In the genomic region with DNA sequence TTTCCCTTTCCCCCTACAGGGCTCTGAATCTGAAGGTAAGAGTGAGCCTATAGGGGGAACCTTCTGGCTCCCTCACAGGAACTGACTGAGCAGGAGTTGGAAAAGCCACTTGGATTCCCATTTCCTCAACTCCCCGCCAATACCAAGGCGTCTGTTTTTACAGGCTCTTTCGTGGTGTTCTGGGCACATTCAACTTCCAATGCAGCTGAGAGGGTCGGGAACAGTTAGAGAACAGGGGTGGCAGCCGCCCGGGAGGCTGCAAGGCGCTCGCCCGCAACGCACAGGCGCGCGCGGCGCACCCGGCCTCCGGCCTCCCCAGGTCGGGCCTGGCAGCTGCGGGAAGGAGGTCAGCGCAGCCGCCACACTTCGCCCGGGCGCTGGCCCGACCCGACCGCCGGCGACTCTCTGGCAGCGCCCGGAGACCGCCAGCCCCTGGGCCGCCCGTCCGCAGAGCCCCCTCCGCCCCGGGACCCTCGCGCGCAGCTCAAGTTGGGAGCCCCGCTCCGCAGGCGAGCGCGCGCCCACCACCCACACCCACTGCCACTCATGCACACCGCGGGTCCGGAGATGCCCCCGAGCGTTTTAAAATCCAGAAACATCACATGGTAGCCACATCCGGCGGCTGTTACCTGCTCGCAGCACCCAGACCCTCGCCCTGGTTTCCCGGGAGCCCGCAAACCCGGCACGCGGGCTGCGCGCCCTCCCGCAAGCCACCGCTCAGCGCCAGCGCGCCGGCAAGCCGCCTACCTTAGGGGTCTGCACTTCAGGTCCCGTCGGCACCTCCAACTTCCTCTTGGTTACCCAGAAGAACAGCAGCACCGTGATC, we compare ENCODE assay signal across 8 cellular contexts. TPM values are rescaled to one million over a fixed set of nuclear protein-coding genes. Genes with fewer than 3 reads are reported as not detected.
DNase-seq lines count a peak whose midpoint lies in the region; ATAC-seq and TF ChIP-seq lines count a peak whose summit lies in the region.

No MANE protein-coding gene starts in this region.

- H3K4me3 Mint-ChIP-seq in activated CD4-positive, alpha-beta T cell treated with anti-CD3 and anti-CD28 coated beads, Interleukin-2, amount 10 ng/mL, durations not matched to agents 24 days and 14 days = peak overlapping the region; percentile 74
- peak overlapping the region; percentile 82 for H3K4me3 Mint-ChIP-seq in neural progenitor cell

- peaks cover 66% of the 10 kb centered on the region for H3K27me3 Mint-ChIP-seq in activated CD4-positive, alpha-beta T cell treated with anti-CD3 and anti-CD28 coated beads, Interleukin-2, amount 10 ng/mL, durations not matched to agents 24 days and 14 days
- H3K27me3 Mint-ChIP-seq in neural progenitor cell (ENCODE audit: insufficient read depth, low read depth) = peaks cover 41% of the 10 kb centered on the region

- no peaks in the 10 kb centered on the region for H3K36me3 Mint-ChIP-seq in activated CD4-positive, alpha-beta T cell treated with anti-CD3 and anti-CD28 coated beads, Interleukin-2, amount 10 ng/mL, durations not matched to agents 24 days and 14 days (ENCODE audit: low read depth)
- H3K36me3 Mint-ChIP-seq in neural progenitor cell = no peaks in the 10 kb centered on the region

- H3K4me1 Mint-ChIP-seq in activated CD4-positive, alpha-beta T cell treated with anti-CD3 and anti-CD28 coated beads, Interleukin-2, amount 10 ng/mL, durations not matched to agents 24 days and 14 days = peaks cover 7% of the 10 kb centered on the region
- H3K4me1 Mint-ChIP-seq in neural progenitor cell = peaks cover 6% of the 10 kb centered on the region

- TF ChIP-seq CTCF in Panc1 (IDR thresholded peaks at IDR 0.05) (no peak), neural progenitor cell (IDR thresholded peaks at IDR 0.05) (no peak)

- peak overlapping the region; percentile 30 for H2AFZ ChIP-seq in neural progenitor cell (replicated peaks)

- H3K4me3 ChIP-seq in Panc1 (ENCODE audit: low read depth in 2 of 2, low read length in 2 of 2) (peak overlapping the region; percentile 36 to 47), neural progenitor cell (peak overlapping the region; percentile 48)

- H3K79me2 ChIP-seq in neural progenitor cell (ENCODE audit: low read depth) = no peaks in the 10 kb centered on the region

- POLR2A ChIA-PET in Panc1 (lab: Charles Lee) = no interaction called here

- no peak overlapping the region for H3K27ac ChIP-seq in Panc1 (ENCODE audit: low read length)
- no peak overlapping the region for H3K27ac ChIP-seq in neural progenitor cell

- H3K27me3 ChIP-seq in Panc1 (ENCODE audit: control insufficient read depth, insufficient read depth, low read length) = peaks cover 42% of the 10 kb centered on the region
- peaks cover 73% of the 10 kb centered on the region for H3K27me3 ChIP-seq in neural progenitor cell

- H3K9me3 Mint-ChIP-seq in activated CD4-positive, alpha-beta T cell treated with anti-CD3 and anti-CD28 coated beads, Interleukin-2, amount 10 ng/mL, durations not matched to agents 24 days and 14 days = no peaks in the 10 kb centered on the region
- no peaks in the 10 kb centered on the region for H3K9me3 Mint-ChIP-seq in neural progenitor cell

- peaks cover 12% of the 10 kb centered on the region for H3F3A ChIP-seq in neural progenitor cell (ENCODE audit: low read depth)

- peaks cover 3% of the 10 kb centered on the region for H4K20me1 ChIP-seq in neural progenitor cell (ENCODE audit: low read depth)

- in situ Hi-C loops in Panc1 (cut with HindIII; ENCODE audit: low pct_unique_long_range_greater_than_20kb, low sequenced_read_pairs) = no loop called here

- H3K4me1 ChIP-seq in Panc1 (ENCODE audit: control insufficient read depth, insufficient read depth, low read length) = no peaks in the 10 kb centered on the region; the same call in 1 of the 2 replicates
- H3K4me1 ChIP-seq in neural progenitor cell = peaks cover 12% of the 10 kb centered on the region

- H3K9me3 ChIP-seq in Panc1 (ENCODE audit: control insufficient read depth, insufficient read depth, low read depth, low read length) (no peaks in the 10 kb centered on the region), neural progenitor cell (ENCODE audit: low read depth) (no peaks in the 10 kb centered on the region)

- H3K4me2 ChIP-seq in neural progenitor cell = peak overlapping the region; percentile 64

- H3K9ac ChIP-seq in neural progenitor cell = no peak overlapping the region

- peak; percentile 67 for ATAC-seq in Panc1
- peak; percentile 12 for ATAC-seq in esophagus mucosa
- ATAC-seq in GM18498 (IDR thresholded peaks at IDR 0.05; ENCODE audit: unreplicated experiment) = no peak

- H3K36me3 ChIP-seq in Panc1 (ENCODE audit: control insufficient read depth, insufficient read depth, low read length) (no peaks in the 10 kb centered on the region), neural progenitor cell (no peaks in the 10 kb centered on the region)

- CTCF ChIA-PET in Panc1 (lab: Charles Lee) = interaction anchor here (1.5 kb wide), 1 partner anchor 426 kb away, joined by 3 read pairs; no protein-coding TSS in a partner anchor

- intact Hi-C loops in activated CD4-positive, alpha-beta T cell treated with anti-CD3 and anti-CD28 coated beads, Interleukin-2, amount 10 ng/mL, durations not matched to agents 24 days and 14 days (cut with micrococcal nuclease) = no loop called here
- intact Hi-C loops in Panc1 (cut with micrococcal nuclease; ENCODE audit: unreplicated experiment) = no loop called here

- no peak for DNase-seq in activated CD4-positive, alpha-beta T cell treated with anti-CD3 and anti-CD28 coated beads, Interleukin-2, amount 10 ng/mL, durations not matched to agents 24 days and 14 days
- no peak for DNase-seq in activated CD4-positive, alpha-beta T cell treated with anti-CD3 and anti-CD28 coated beads for 1 hour
- DNase-seq in Panc1 (ENCODE audit: low read depth, low spot score) (no peak), neural progenitor cell (ENCODE audit: low spot score) (peak; percentile 60), cerebellar nuclear complex (lab: John Stamatoyannopoulos, UW) (no peak)
- DNase-seq in effector CD4-positive, alpha-beta T cell = no peak

- BruUV-seq in Panc1 (replicated peaks; lab: Mats Ljungman, UMichigan) = no TSS peak

- H3K27ac Mint-ChIP-seq in activated CD4-positive, alpha-beta T cell treated with anti-CD3 and anti-CD28 coated beads, Interleukin-2, amount 10 ng/mL, durations not matched to agents 24 days and 14 days = no peak overlapping the region
- H3K27ac Mint-ChIP-seq in neural progenitor cell = no peak overlapping the region

RNA-seq across cellular contexts. Expression of a gene that starts 0.8 kb away (rescaled TPM):
- 0.31 and 0.33 TPM in 2 replicates for total RNA-seq in activated CD4-positive, alpha-beta T cell treated with anti-CD3 and anti-CD28 coated beads, Interleukin-2, amount 10 ng/mL, durations not matched to agents 24 days and 14 days
- total RNA-seq in Panc1 (2021; ENCODE audit: unreplicated experiment) = 0.67 TPM
- polyA plus RNA-seq in Panc1 (2012; ENCODE audit: insufficient read length) = not detected
- 26.7 TPM for total RNA-seq in esophagus mucosa
- total RNA-seq in neural progenitor cell (ENCODE audit: low replicate concordance) = 6.0 and 6.4 TPM in 2 replicates
